Comparison of ENCODE assay signal across 1 cellular context in genomic region chr2:217162533-217162932, GRCh38.
TF ChIP-seq lines count a peak whose summit lies in the region.

No MANE protein-coding gene starts in this region.

TF ChIP-seq in K562, 482 proteins besides CTCF, POLR2A, EP300 and RAD21 (continued from another document and continues in another):
- TF ChIP-seq ARID4B (CRISPR knock-in tag; IDR thresholded peaks at IDR 0.05) (no peak), JUN (IDR thresholded peaks at IDR 0.05; ENCODE audit: borderline replicate concordance, low read depth, low read length) (peak; percentile 56; the same call in 1 of the 2 replicates), JUN (CRISPR knock-in tag; IDR thresholded peaks at IDR 0.05; ENCODE audit: borderline replicate concordance) (no peak), POLR2G (IDR thresholded peaks at IDR 0.05; ENCODE audit: low read depth, low read length) (no peak), RBM14 (IDR thresholded peaks at IDR 0.05; ENCODE audit: borderline replicate concordance, insufficient read depth, low read depth, low read length) (no peak), LCOR (CRISPR knock-in tag; IDR thresholded peaks at IDR 0.05) (no peak), SMAD2 (IDR thresholded peaks at IDR 0.05; ENCODE audit: low read depth, low read length) (no peak), SOX6 (IDR thresholded peaks at IDR 0.05) (peak; percentile 73), ZNF124 (CRISPR knock-in tag; IDR thresholded peaks at IDR 0.05) (no peak), MCM7 (IDR thresholded peaks at IDR 0.05) (no peak), ZSCAN32 (CRISPR knock-in tag; IDR thresholded peaks at IDR 0.05) (no peak), RBM34 (IDR thresholded peaks at IDR 0.05; ENCODE audit: borderline replicate concordance, insufficient read depth, low read length) (no peak), THRA (IDR thresholded peaks at IDR 0.05) (no peak), FOXM1 (IDR thresholded peaks at IDR 0.05; ENCODE audit: low read depth) (no peak), FOXM1 (CRISPR knock-in tag; IDR thresholded peaks at IDR 0.05; ENCODE audit: low read depth) (no peak), CBX3 (IDR thresholded peaks at IDR 0.05; ENCODE audit: borderline replicate concordance in 1 of 2, low read length in 2 of 2) (no peak), FIP1L1 (IDR thresholded peaks at IDR 0.05; ENCODE audit: low read depth, low read length, poor library complexity, severe bottlenecking) (no peak), NR2F6 (CRISPR knock-in tag; IDR thresholded peaks at IDR 0.05) (no peak), HDAC6 (IDR thresholded peaks at IDR 0.05; ENCODE audit: low read depth, low read length) (no peak), CBX1 (IDR thresholded peaks at IDR 0.05; ENCODE audit: low read depth) (no peak), HNRNPLL (IDR thresholded peaks at IDR 0.05; ENCODE audit: low read depth, low read length, poor library complexity, severe bottlenecking) (no peak), TARDBP (IDR thresholded peaks at IDR 0.05) (no peak), VEZF1 (CRISPR knock-in tag; IDR thresholded peaks at IDR 0.05) (no peak), TSC22D4 (tag; IDR thresholded peaks at IDR 0.05) (no peak), ZBED1 (IDR thresholded peaks at IDR 0.05) (no peak), ETS1 (conservative IDR thresholded peaks at IDR 0.05; ENCODE audit: control insufficient read depth, low read depth, low read length) (no peak), SMAD4 (CRISPR knock-in tag; conservative IDR thresholded peaks at IDR 0.05) (peak; percentile 81), ARID1B (IDR thresholded peaks at IDR 0.05) (peak; percentile 26; the same call in 1 of the 2 replicates), NEUROD1 (IDR thresholded peaks at IDR 0.05; ENCODE audit: borderline replicate concordance, low read depth, low read length, partially characterized antibody) (no peak), SMARCE1 (IDR thresholded peaks at IDR 0.05) (peak; percentile 52; the same call in 1 of the 2 replicates), NFE2L1 (tag; IDR thresholded peaks at IDR 0.05; ENCODE audit: borderline replicate concordance, low read depth) (no peak), GABPB1 (CRISPR knock-in tag; IDR thresholded peaks at IDR 0.05) (no peak), HSF4 (CRISPR knock-in tag; IDR thresholded peaks at IDR 0.05; ENCODE audit: borderline replicate concordance) (no peak), ZNF197 (CRISPR knock-in tag; IDR thresholded peaks at IDR 0.05; ENCODE audit: low read depth) (no peak), NFYB (IDR thresholded peaks at IDR 0.05; ENCODE audit: extremely low read depth, insufficient read length) (no peak), KDM1A (IDR thresholded peaks at IDR 0.05) (no peak), PHTF2 (CRISPR knock-in tag; IDR thresholded peaks at IDR 0.05) (no peak), ZNF311 (CRISPR knock-in tag; IDR thresholded peaks at IDR 0.05) (no peak), ZNF3 (CRISPR knock-in tag; IDR thresholded peaks at IDR 0.05) (no peak), EZH2 (IDR thresholded peaks at IDR 0.05; ENCODE audit: borderline replicate concordance, low read depth, low read length) (no peak), ELK3 (CRISPR knock-in tag; IDR thresholded peaks at IDR 0.05) (no peak), TBP (optimal IDR thresholded peaks at IDR 0.05; ENCODE audit: low read depth, low read length) (no peak), ZNF174 (CRISPR knock-in tag; IDR thresholded peaks at IDR 0.05) (no peak), OTX1 (CRISPR knock-in tag; IDR thresholded peaks at IDR 0.05) (no peak), ZNF134 (CRISPR knock-in tag; conservative IDR thresholded peaks at IDR 0.05) (no peak), FOXK1 (CRISPR knock-in tag; IDR thresholded peaks at IDR 0.05; ENCODE audit: borderline replicate concordance) (no peak), ZNF668 (CRISPR knock-in tag; IDR thresholded peaks at IDR 0.05) (no peak), YY1 (IDR thresholded peaks at IDR 0.05; ENCODE audit: borderline replicate concordance in 1 of 3, control insufficient read depth in 1 of 3, extremely low read depth in 1 of 3, insufficient read depth in 3 of 3, insufficient read length in 1 of 3, insufficient replicate concordance in 2 of 3, low read depth in 1 of 3, low read length in 2 of 3) (no peak), ZNF431 (CRISPR knock-in tag; IDR thresholded peaks at IDR 0.05) (no peak), ZNF347 (CRISPR knock-in tag; IDR thresholded peaks at IDR 0.05; ENCODE audit: low read depth) (no peak), NCOA2 (IDR thresholded peaks at IDR 0.05; ENCODE audit: partially characterized antibody in 2 of 2) (no peak), ERF (CRISPR knock-in tag; IDR thresholded peaks at IDR 0.05) (no peak), POLR3G (IDR thresholded peaks at IDR 0.05; ENCODE audit: extremely low read depth, insufficient read length, insufficient replicate concordance) (no peak), CBFA2T3 (IDR thresholded peaks at IDR 0.05) (peak; percentile 47), CHD2 (IDR thresholded peaks at IDR 0.05; ENCODE audit: low read depth, low read length) (no peak), FOXA1 (IDR thresholded peaks at IDR 0.05; ENCODE audit: borderline replicate concordance) (no peak), TAF1 (IDR thresholded peaks at IDR 0.05; ENCODE audit: control insufficient read depth, extremely low read depth, insufficient read depth, low read length, severe bottlenecking) (no peak), SMARCA4 (IDR thresholded peaks at IDR 0.05) (peak; percentile 37; the same call in 1 of the 2 replicates), ZHX1 (conservative IDR thresholded peaks at IDR 0.05; ENCODE audit: low read length) (no peak), IRF9 (tag; IDR thresholded peaks at IDR 0.05) (no peak), DNMT1 (IDR thresholded peaks at IDR 0.05) (no peak)
